ENCODE assay signal across 8 cellular contexts in the genomic region with DNA sequence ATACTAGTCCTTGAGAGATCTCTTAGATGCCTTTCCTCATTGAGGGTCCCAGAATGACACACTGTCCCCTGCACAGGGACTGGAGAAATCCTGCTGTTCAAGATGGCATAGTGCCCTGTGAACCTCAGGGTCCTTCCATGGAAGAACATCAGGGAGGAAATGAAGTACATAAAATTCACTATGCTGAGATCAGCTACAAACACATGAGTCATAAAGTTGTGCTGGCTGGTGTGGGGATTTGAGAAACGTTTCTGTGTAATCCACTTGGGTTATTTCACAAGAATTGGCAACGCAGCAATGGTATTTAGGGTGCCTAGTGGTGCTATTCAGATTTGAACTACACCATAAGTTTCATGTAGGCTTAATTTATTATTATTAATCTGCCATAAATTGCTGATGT.
A peak's percentile ranks its signal among the peaks of the same experiment; 100 is the strongest.
DNase-seq lines count a peak whose midpoint lies in the region; ATAC-seq, FAIRE-seq and TF ChIP-seq lines count a peak whose summit lies in the region.

No MANE protein-coding gene starts in this region.

- no peak for TF ChIP-seq POLR2A in HepG2 (IDR thresholded peaks at IDR 0.05; ENCODE audit: insufficient read depth in 1 of 2, low read depth in 2 of 2, low read length in 2 of 2)

- no peaks in the 10 kb centered on the region for H4K20me1 ChIP-seq in HepG2 (ENCODE audit: insufficient read depth, low read length)

- POLR2A ChIA-PET in HepG2 (lab: Yijun Ruan, JAX): no interaction called here

- H3K79me2 ChIP-seq in HepG2 (ENCODE audit: insufficient read depth, low read length): no peaks in the 10 kb centered on the region

- TF ChIP-seq CTCF in HepG2 (CRISPR knock-in tag; IDR thresholded peaks at IDR 0.05): no peak
- TF ChIP-seq CTCF in type B pancreatic cell (conservative IDR thresholded peaks at IDR 0.05): no peak

- peaks cover 30% of the 10 kb centered on the region for H3K4me1 ChIP-seq in HepG2 (ENCODE audit: insufficient read depth, low read length)

- H3K27me3 Mint-ChIP-seq in activated T-cell treated with anti-CD3 and anti-CD28 coated beads, Interleukin-2, amount 50 U/mL, for 4 hours (ENCODE audit: low read depth): no peaks in the 10 kb centered on the region
- H3K27me3 Mint-ChIP-seq in type B pancreatic cell: no peaks in the 10 kb centered on the region
- H3K27me3 Mint-ChIP-seq in effector memory CD8-positive, alpha-beta T cell: no peaks in the 10 kb centered on the region

- H3K36me3 Mint-ChIP-seq in activated T-cell treated with anti-CD3 and anti-CD28 coated beads, Interleukin-2, amount 50 U/mL, for 4 hours (ENCODE audit: insufficient read depth): peaks cover 37% of the 10 kb centered on the region
- peaks cover 14% of the 10 kb centered on the region for H3K36me3 Mint-ChIP-seq in type B pancreatic cell
- no peaks in the 10 kb centered on the region for H3K36me3 Mint-ChIP-seq in effector memory CD8-positive, alpha-beta T cell (ENCODE audit: insufficient read depth)

- in situ Hi-C loops in HepG2 (cut with HindIII; ENCODE audit: extremely low pct_ligation_motif_present, low pct_unique_long_range_greater_than_20kb): no loop called here

- H3K36me3 ChIP-seq in HepG2 (replicated peaks in 1 of 2; ENCODE audit: control insufficient read depth in 1 of 2, insufficient read depth in 2 of 2, low read length in 2 of 2): peaks cover 0 to 2% of the 10 kb centered on the region in 2 experiments; a peak in 2 of 5 replicates

- no peak for TF ChIP-seq RAD21 in HepG2 (CRISPR knock-in tag; IDR thresholded peaks at IDR 0.05)

- intact Hi-C loops in HepG2 (cut with micrococcal nuclease; ENCODE audit: unreplicated experiment) (no loop called here), posterior cingulate gyrus (cut with DNase I) (no loop called here)

- no peak overlapping the region for H3K4me3 Mint-ChIP-seq in activated T-cell treated with anti-CD3 and anti-CD28 coated beads, Interleukin-2, amount 50 U/mL, for 4 hours
- peak overlapping the region; percentile 14 for H3K4me3 Mint-ChIP-seq in type B pancreatic cell
- H3K4me3 Mint-ChIP-seq in effector memory CD8-positive, alpha-beta T cell: no peak overlapping the region

- CTCF ChIA-PET in HepG2 (lab: Yijun Ruan, JAX; ENCODE audit: low intra/inter-chr PET ratio, low total read pairs): no interaction called here

- H3K4me1 Mint-ChIP-seq in activated T-cell treated with anti-CD3 and anti-CD28 coated beads, Interleukin-2, amount 50 U/mL, for 4 hours (ENCODE audit: low read depth): peaks cover 76% of the 10 kb centered on the region
- peaks cover 36% of the 10 kb centered on the region for H3K4me1 Mint-ChIP-seq in type B pancreatic cell (ENCODE audit: unreplicated experiment)
- H3K4me1 Mint-ChIP-seq in effector memory CD8-positive, alpha-beta T cell (ENCODE audit: low read depth in 2 of 2): peaks cover 13 to 32% of the 10 kb centered on the region in 2 donors

- H3K9ac ChIP-seq in HepG2 (ENCODE audit: insufficient read depth, low read depth, low read length): no peak overlapping the region

- no TSS peak for BruUV-seq in HepG2 (replicated peaks; lab: Mats Ljungman, UMichigan)

- H3K4me2 ChIP-seq in HepG2 (ENCODE audit: low read depth, low read length): no peak overlapping the region

- ATAC-seq in activated T-cell treated with anti-CD3 and anti-CD28 coated beads, Interleukin-2, amount 50 U/mL, for 4 hours: peak; percentile 68 to 83
- no peak for ATAC-seq in HepG2
- ATAC-seq in effector memory CD8-positive, alpha-beta T cell (replicated peaks): no peak

- H3K27me3 ChIP-seq in HepG2 (ENCODE audit: control insufficient read depth in 1 of 2, insufficient read depth in 2 of 2, low read length in 2 of 2): no peaks in the 10 kb centered on the region

- no peak overlapping the region for H3K4me3 ChIP-seq in HepG2 (replicated peaks in 1 of 3; ENCODE audit: insufficient read depth in 1 of 3, low read depth in 2 of 3, low read length in 3 of 3)

- no peak overlapping the region for H3K27ac ChIP-seq in HepG2 (ENCODE audit: extremely low read length, insufficient read depth, low read length)

- H3K27ac Mint-ChIP-seq in type B pancreatic cell: peak overlapping the region; percentile 91
- H3K27ac Mint-ChIP-seq in effector memory CD8-positive, alpha-beta T cell: peak overlapping the region in 1 of 2 donors; percentile 15

- H3K9me3 ChIP-seq in HepG2 (ENCODE audit: low read length): no peaks in the 10 kb centered on the region

- H3K9me3 Mint-ChIP-seq in activated T-cell treated with anti-CD3 and anti-CD28 coated beads, Interleukin-2, amount 50 U/mL, for 4 hours: no peaks in the 10 kb centered on the region
- H3K9me3 Mint-ChIP-seq in type B pancreatic cell: peaks cover 4% of the 10 kb centered on the region
- H3K9me3 Mint-ChIP-seq in effector memory CD8-positive, alpha-beta T cell: no peaks in the 10 kb centered on the region

- no peak for FAIRE-seq in HepG2 (lab: Jason Lieb, UNC)

- DNase-seq in activated T-cell treated with anti-CD3 and anti-CD28 coated beads, Interleukin-2, amount 50 U/mL, for 4 hours: peak; percentile 13
- no peak for DNase-seq in activated T-cell treated with anti-CD3 and anti-CD28 coated beads, Interleukin-2, amount 50 U/mL, for 48 hours
- DNase-seq in astrocyte of the hippocampus (ENCODE audit: low read depth, low spot score) (peak; percentile 79), HepG2 (ENCODE audit: low spot score) (no peak), type B pancreatic cell (ENCODE audit: extremely low spot score, unreplicated experiment) (no peak), posterior cingulate gyrus (no peak), NCI-H524 treated with DMSO at 0.1 percent for 48 hours (lab: John Stamatoyannopoulos, UW) (no peak)
- DNase-seq in effector memory CD8-positive, alpha-beta T cell: no peak

- H2AFZ ChIP-seq in HepG2 (ENCODE audit: low read length): no peak overlapping the region

- TF ChIP-seq EP300 in HepG2 (IDR thresholded peaks at IDR 0.05; ENCODE audit: low read depth in 2 of 2, low read length in 2 of 2) (no peak), HepG2 (CRISPR knock-in tag; IDR thresholded peaks at IDR 0.05; ENCODE audit: borderline replicate concordance) (no peak)

- 78% methylated on average over 2 of the region's 2 CpGs for whole genome bisulfite sequencing in HepG2 (ENCODE audit: low lambda C conversion rate)

TF ChIP-seq in HepG2, 621 proteins besides CTCF, POLR2A, EP300 and RAD21:
- TF ChIP-seq FOSL2 (CRISPR knock-in tag; IDR thresholded peaks at IDR 0.05) (peak; percentile 58), KDM5A (IDR thresholded peaks at IDR 0.05; ENCODE audit: borderline replicate concordance, low read length) (no peak), CEBPB (IDR thresholded peaks at IDR 0.05; ENCODE audit: borderline replicate concordance, low read depth, low read length) (peak; percentile 52; the same call in 1 of the 2 replicates), SRSF1 (optimal IDR thresholded peaks at IDR 0.05; ENCODE audit: low read depth, low read length) (no peak), KAT7 (CRISPR knock-in tag; IDR thresholded peaks at IDR 0.05; ENCODE audit: borderline replicate concordance) (no peak), KDM5B (CRISPR knock-in tag; IDR thresholded peaks at IDR 0.05; ENCODE audit: borderline replicate concordance) (no peak), MAFF (IDR thresholded peaks at IDR 0.05; ENCODE audit: low read depth, low read length) (0 out of 2 replicates have a peak, but pooled peaks have one; percentile 12), NFYC (CRISPR knock-in tag; IDR thresholded peaks at IDR 0.05) (no peak)
- TF ChIP-seq, protein P1, sequence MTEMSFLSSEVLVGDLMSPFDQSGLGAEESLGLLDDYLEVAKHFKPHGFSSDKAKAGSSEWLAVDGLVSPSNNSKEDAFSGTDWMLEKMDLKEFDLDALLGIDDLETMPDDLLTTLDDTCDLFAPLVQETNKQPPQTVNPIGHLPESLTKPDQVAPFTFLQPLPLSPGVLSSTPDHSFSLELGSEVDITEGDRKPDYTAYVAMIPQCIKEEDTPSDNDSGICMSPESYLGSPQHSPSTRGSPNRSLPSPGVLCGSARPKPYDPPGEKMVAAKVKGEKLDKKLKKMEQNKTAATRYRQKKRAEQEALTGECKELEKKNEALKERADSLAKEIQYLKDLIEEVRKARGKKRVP (CRISPR knock-in tag; IDR thresholded peaks at IDR 0.05): peak in 1 of 2 experiments; percentile 56; a peak in 2 of 4 replicates

Comparison
In these comparisons a context has a peak if more than half of its experiments do, and no peak if none do; other contexts are left out.
1. DNase-seq: peak in activated T-cell treated with anti-CD3 and anti-CD28 coated beads, Interleukin-2, amount 50 U/mL, for 4 hours (single experiment) and astrocyte of the hippocampus (single experiment); none in activated T-cell treated with anti-CD3 and anti-CD28 coated beads, Interleukin-2, amount 50 U/mL, for 48 hours (0 of 2), HepG2 (single experiment), type B pancreatic cell (single experiment), effector memory CD8-positive, alpha-beta T cell (0 of 3), posterior cingulate gyrus (0 of 10) and NCI-H524 treated with DMSO at 0.1 percent for 48 hours (single experiment).
2. ATAC-seq: peak in activated T-cell treated with anti-CD3 and anti-CD28 coated beads, Interleukin-2, amount 50 U/mL, for 4 hours (2 of 2); none in HepG2 (single experiment) and effector memory CD8-positive, alpha-beta T cell (single experiment).